ENCODE assay signal across 1 cellular context in genomic region chr10:1048732-1049424, GRCh38.
TF ChIP-seq lines count a peak whose summit lies in the region.

TSS of gene IDI1 (minus strand) at chr10:1049119. CDS start at chr10:1049003, 116 bp downstream.

TF ChIP-seq in K562, 482 proteins besides CTCF, POLR2A, EP300 and RAD21 (continued from another document and continues in another):
- TF ChIP-seq FOXK1 (CRISPR knock-in tag; IDR thresholded peaks at IDR 0.05; ENCODE audit: borderline replicate concordance) (no peak), E2F3 (CRISPR knock-in tag; IDR thresholded peaks at IDR 0.05) (no peak), ARID2 (IDR thresholded peaks at IDR 0.05) (no peak), HDAC3 (IDR thresholded peaks at IDR 0.05; ENCODE audit: borderline replicate concordance, partially characterized antibody) (no peak), NFATC3 (IDR thresholded peaks at IDR 0.05) (0 out of 2 replicates have a peak, but pooled peaks have one; percentile 86), HMG20A (CRISPR knock-in tag; conservative IDR thresholded peaks at IDR 0.05) (no peak), ZNF282 (CRISPR knock-in tag; IDR thresholded peaks at IDR 0.05) (0 out of 2 replicates have a peak, but pooled peaks have one; percentile 51), HBP1 (CRISPR knock-in tag; IDR thresholded peaks at IDR 0.05) (no peak), ADNP (tag; IDR thresholded peaks at IDR 0.05) (no peak), ETV1 (tag; conservative IDR thresholded peaks at IDR 0.05; ENCODE audit: low read depth) (peak; percentile 73; the same call in 1 of the 2 replicates), ZMIZ1 (IDR thresholded peaks at IDR 0.05; ENCODE audit: low read depth in 2 of 2, low read length in 2 of 2) (no peak), ZBTB12 (CRISPR knock-in tag; IDR thresholded peaks at IDR 0.05) (peak; percentile 76), BDP1 (IDR thresholded peaks at IDR 0.05; ENCODE audit: insufficient read depth, insufficient read length) (no peak), CBX2 (IDR thresholded peaks at IDR 0.05; ENCODE audit: insufficient read depth, low read length, poor library complexity, severe bottlenecking) (no peak), ZNF518B (CRISPR knock-in tag; IDR thresholded peaks at IDR 0.05) (no peak), NR3C1 (CRISPR knock-in tag; IDR thresholded peaks at IDR 0.05) (peak; percentile 60; the same call in 1 of the 2 replicates), PML (IDR thresholded peaks at IDR 0.05; ENCODE audit: low read length) (peak; percentile 61), CHD7 (IDR thresholded peaks at IDR 0.05; ENCODE audit: low read depth, low read length) (no peak), ATF1 (CRISPR knock-in tag; IDR thresholded peaks at IDR 0.05) (no peak), ATF1 (tag; IDR thresholded peaks at IDR 0.05) (peak; percentile 98), MTA1 (IDR thresholded peaks at IDR 0.05; ENCODE audit: borderline replicate concordance) (no peak), GATAD2A (IDR thresholded peaks at IDR 0.05) (0 out of 2 replicates have a peak, but pooled peaks have one; percentile 43), SMAD4 (CRISPR knock-in tag; conservative IDR thresholded peaks at IDR 0.05) (peak; percentile 72), ZNF263 (CRISPR knock-in tag; IDR thresholded peaks at IDR 0.05; ENCODE audit: borderline replicate concordance) (no peak), HNRNPH1 (optimal IDR thresholded peaks at IDR 0.05; ENCODE audit: low read depth, low read length) (no peak), PKNOX1 (IDR thresholded peaks at IDR 0.05) (peak; percentile 79), HEY1 (CRISPR knock-in tag; IDR thresholded peaks at IDR 0.05; ENCODE audit: borderline replicate concordance) (no peak), ESRRA (IDR thresholded peaks at IDR 0.05; ENCODE audit: borderline replicate concordance, low read depth) (peak; percentile 84; the same call in 1 of the 2 replicates), SNAPC5 (CRISPR knock-in tag; IDR thresholded peaks at IDR 0.05) (no peak), HDAC8 (tag; IDR thresholded peaks at IDR 0.05) (no peak), ELF2 (CRISPR knock-in tag; IDR thresholded peaks at IDR 0.05) (peak; percentile 71; the same call in 1 of the 2 replicates), SAFB2 (IDR thresholded peaks at IDR 0.05; ENCODE audit: borderline replicate concordance, low read depth, low read length, severe bottlenecking) (peak; percentile 36), ZNF311 (CRISPR knock-in tag; IDR thresholded peaks at IDR 0.05) (no peak), POU5F1 (IDR thresholded peaks at IDR 0.05; ENCODE audit: borderline replicate concordance, low read depth, low read length, partially characterized antibody) (no peak), KDM1A (IDR thresholded peaks at IDR 0.05) (no peak), DEAF1 (CRISPR knock-in tag; IDR thresholded peaks at IDR 0.05) (no peak)
